8 cellular contexts compared by ENCODE assay signal in the genomic region with DNA sequence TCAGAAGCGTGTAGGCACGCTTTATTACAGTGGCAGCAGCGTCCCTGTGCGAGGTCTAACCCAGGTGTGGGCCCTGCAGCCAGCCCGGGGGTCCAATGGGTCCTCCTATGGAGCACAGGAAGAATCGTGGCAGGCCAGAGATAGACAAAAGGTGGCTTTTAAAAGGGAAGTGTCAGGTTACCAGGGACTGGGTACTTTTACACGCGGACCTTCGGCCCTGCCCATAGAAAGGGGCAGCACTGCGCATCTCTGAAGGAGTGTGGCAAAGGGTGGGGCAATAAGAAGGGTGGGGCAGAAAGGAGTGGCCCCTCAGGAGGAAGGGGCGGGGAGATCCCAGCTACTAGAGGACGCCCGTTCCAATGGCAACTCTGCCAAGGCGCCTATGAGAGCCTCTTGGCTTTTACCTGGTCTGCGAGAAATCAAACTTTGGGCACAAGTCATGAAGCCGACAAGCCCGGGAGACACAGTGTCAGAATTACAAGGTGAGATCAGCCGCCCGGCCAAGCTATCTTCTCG.
DNase-seq lines count a peak whose midpoint lies in the region; FAIRE-seq and TF ChIP-seq lines count a peak whose summit lies in the region.

No MANE protein-coding gene starts in this region.

- H3K27me3 ChIP-seq in cardiac muscle cell (no peaks in the 10 kb centered on the region), prostate gland (replicated peaks; ENCODE audit: insufficient read depth) (no peaks in the 10 kb centered on the region)

- no peaks in the 10 kb centered on the region for H3K36me3 ChIP-seq in cardiac muscle cell
- no peaks in the 10 kb centered on the region for H3K36me3 ChIP-seq in prostate gland

- peaks cover 15% of the 10 kb centered on the region for H3K4me1 ChIP-seq in cardiac muscle cell (ENCODE audit: low read depth)
- peaks cover 3% of the 10 kb centered on the region for H3K4me1 ChIP-seq in prostate gland (replicated peaks)

- peak; percentile 88 for FAIRE-seq in H54 (lab: Jason Lieb, UNC)

- H3K9me3 ChIP-seq in cardiac muscle cell (ENCODE audit: low read depth) (no peaks in the 10 kb centered on the region), prostate gland (no peaks in the 10 kb centered on the region)

- DNase-seq in GDM1 (lab: John Stamatoyannopoulos, UW), result peak; percentile 79
- DNase-seq in H54 (ENCODE audit: insufficient read length, low spot score), result peak; percentile 73
- DNase-seq in Kasumi-1 (lab: John Stamatoyannopoulos, UW), result peak; percentile 92 to 95
- DNase-seq in RPMI8226, result peak; percentile 94
- peak; percentile 73 for DNase-seq in activated naive CD4-positive, alpha-beta T cell treated with anti-CD3 and anti-CD28 coated beads, Interleukin-2, amount 50 U/mL, for 16 hours
- peak; percentile 73 to 79 for DNase-seq in cardiac muscle cell (ENCODE audit: low read depth in 1 of 2, low spot score in 1 of 2)
- DNase-seq in prostate gland (ENCODE audit: low spot score), result peak; percentile 84
- DNase-seq in pons (ENCODE audit: low spot score), result no peak

- TF ChIP-seq CTCF in cardiac muscle cell (IDR thresholded peaks at IDR 0.05; ENCODE audit: low read depth, low read length) (no peak), prostate gland (IDR thresholded peaks at IDR 0.05) (no peak)

- intact Hi-C loops in prostate gland (cut with DNase I), result no loop called here

- peak overlapping the region; percentile 73 for H3K27ac ChIP-seq in cardiac muscle cell
- H3K27ac ChIP-seq in prostate gland, result peak overlapping the region; percentile 82 to 87

- TF ChIP-seq POLR2A in H54 (IDR thresholded peaks at IDR 0.05; ENCODE audit: low read depth, low read length) (peak; percentile 21; the same call in 1 of the 2 replicates), prostate gland (IDR thresholded peaks at IDR 0.05) (peak; percentile 42)

- WGBS in prostate gland, result 0% methylated on average over 20 of the region's 20 CpGs

- H3K4me3 ChIP-seq in cardiac muscle cell (peak overlapping the region; percentile 50), prostate gland (peak overlapping the region; percentile 48 to 60)
